13 cellular contexts compared by ENCODE assay signal in the genomic region with DNA sequence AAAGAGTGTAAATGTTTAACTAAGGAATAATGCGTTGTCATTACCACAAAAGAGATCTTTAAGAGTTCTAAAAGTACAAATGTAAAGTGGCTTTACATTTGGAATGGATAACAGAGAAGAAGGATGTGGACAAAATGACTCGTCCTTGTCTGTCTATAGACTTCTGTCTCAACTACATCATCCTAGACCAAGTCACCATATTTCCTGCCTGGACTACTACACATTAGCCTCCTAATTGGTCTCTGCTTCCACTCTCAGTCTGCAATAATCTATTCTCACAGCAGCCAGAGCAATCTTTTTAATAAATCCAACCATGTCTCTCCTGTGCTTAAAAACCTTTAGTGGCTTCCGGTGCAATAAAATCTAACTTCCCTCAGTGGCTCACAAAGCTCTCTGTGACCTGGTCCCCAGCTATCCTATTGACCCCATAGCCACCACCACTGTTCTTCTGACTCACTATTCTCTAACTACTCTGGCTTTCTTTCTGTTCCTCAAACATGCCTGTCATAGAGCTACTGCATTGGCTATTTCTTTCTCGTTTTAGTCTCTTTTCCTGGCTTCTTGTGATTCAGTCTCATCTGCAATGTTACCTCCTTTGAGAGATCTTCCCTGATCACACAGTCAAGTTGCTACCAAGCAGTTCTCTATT.
A peak's percentile ranks its signal among the peaks of the same experiment; 100 is the strongest.
DNase-seq lines count a peak whose midpoint lies in the region; ATAC-seq and TF ChIP-seq lines count a peak whose summit lies in the region.
"Had no signal": no experiment of that assay in that cellular context is flagged by ENCODE, and none has a peak within 500 bp of the region (broad histone marks: within the 10 kb centered on the region; RNA-seq: fewer than 3 reads in every experiment).

No MANE protein-coding gene starts in this region.

- H3K36me3 Mint-ChIP-seq in activated CD4-positive, alpha-beta T cell treated with anti-CD3 and anti-CD28 coated beads, Interleukin-2, amount 10 ng/mL, durations not matched to agents 7 days and 5 days (ENCODE audit: low read depth): no peaks in the 10 kb centered on the region
- no peaks in the 10 kb centered on the region for H3K36me3 Mint-ChIP-seq in activated naive CD8-positive, alpha-beta T cell treated with anti-CD3 and anti-CD28 coated beads, Interleukin-2, amount 50 U/mL, for 24 hours (ENCODE audit: low read depth)
- H3K36me3 Mint-ChIP-seq: memory B cell had no signal

- no peak for TF ChIP-seq CTCF in GM13977 (IDR thresholded peaks at IDR 0.05; ENCODE audit: extremely low read depth, insufficient read depth, missing control alignments)

- peak; percentile 26 for DNase-seq in GM13977 (ENCODE audit: low spot score)
- DNase-seq in GDM1 (lab: John Stamatoyannopoulos, UW): no peak
- DNase-seq in AG08395 (ENCODE audit: low spot score): no peak
- DNase-seq in activated CD4-positive, alpha-beta T cell treated with anti-CD3 and anti-CD28 coated beads, Interleukin-2, amount 10 ng/mL, durations not matched to agents 7 days and 5 days: no peak
- no peak for DNase-seq in activated naive CD8-positive, alpha-beta T cell treated with anti-CD3 and anti-CD28 coated beads, Interleukin-2, amount 50 U/mL, for 24 hours
- DNase-seq: activated CD4-positive, alpha-beta T cell treated with anti-CD3 and anti-CD28 coated beads for 4 hours; activated naive CD4-positive, alpha-beta T cell treated with anti-CD3 and anti-CD28 coated beads, Interleukin-2, amount 50 U/mL, for 16 hours; NCI-H2081 treated with DMSO at 0.1 percent for 48 hours; SHP77 treated with DMSO at 0.1 percent for 48 hours had no signal

- no peaks in the 10 kb centered on the region for H3K27me3 Mint-ChIP-seq in activated CD4-positive, alpha-beta T cell treated with anti-CD3 and anti-CD28 coated beads, Interleukin-2, amount 10 ng/mL, durations not matched to agents 7 days and 5 days
- H3K27me3 Mint-ChIP-seq in activated naive CD8-positive, alpha-beta T cell treated with anti-CD3 and anti-CD28 coated beads, Interleukin-2, amount 50 U/mL, for 24 hours: no peaks in the 10 kb centered on the region
- H3K27me3 Mint-ChIP-seq: memory B cell had no signal

- ATAC-seq in GM19463 (IDR thresholded peaks at IDR 0.05; ENCODE audit: unreplicated experiment) (peak; percentile 84), HG02884 (IDR thresholded peaks at IDR 0.05; ENCODE audit: unreplicated experiment) (peak; percentile 84), HG03575 (IDR thresholded peaks at IDR 0.05; ENCODE audit: extremely low read depth, insufficient number of reproducible peaks, low FRiP score, unreplicated experiment) (peak; percentile 71)
- no peak for ATAC-seq in activated naive CD8-positive, alpha-beta T cell treated with anti-CD3 and anti-CD28 coated beads, Interleukin-2, amount 50 U/mL, for 24 hours

- H3K4me1 Mint-ChIP-seq in activated CD4-positive, alpha-beta T cell treated with anti-CD3 and anti-CD28 coated beads, Interleukin-2, amount 10 ng/mL, durations not matched to agents 7 days and 5 days: no peaks in the 10 kb centered on the region
- H3K4me1 Mint-ChIP-seq in activated naive CD8-positive, alpha-beta T cell treated with anti-CD3 and anti-CD28 coated beads, Interleukin-2, amount 50 U/mL, for 24 hours: no peaks in the 10 kb centered on the region
- H3K4me1 Mint-ChIP-seq: memory B cell had no signal

- H3K4me3 Mint-ChIP-seq in activated CD4-positive, alpha-beta T cell treated with anti-CD3 and anti-CD28 coated beads, Interleukin-2, amount 10 ng/mL, durations not matched to agents 7 days and 5 days: no peak overlapping the region
- H3K4me3 Mint-ChIP-seq in activated naive CD8-positive, alpha-beta T cell treated with anti-CD3 and anti-CD28 coated beads, Interleukin-2, amount 50 U/mL, for 24 hours: no peak overlapping the region
- H3K4me3 Mint-ChIP-seq: memory B cell had no signal

- no peak overlapping the region for H3K27ac Mint-ChIP-seq in activated CD4-positive, alpha-beta T cell treated with anti-CD3 and anti-CD28 coated beads, Interleukin-2, amount 10 ng/mL, durations not matched to agents 7 days and 5 days
- H3K27ac Mint-ChIP-seq in activated naive CD8-positive, alpha-beta T cell treated with anti-CD3 and anti-CD28 coated beads, Interleukin-2, amount 50 U/mL, for 24 hours: no peak overlapping the region
- H3K27ac Mint-ChIP-seq: memory B cell had no signal

- CTCF ChIA-PET in activated CD4-positive, alpha-beta T cell treated with anti-CD3 and anti-CD28 coated beads, Interleukin-2, amount 10 ng/mL, durations not matched to agents 7 days and 5 days (lab: Charles Lee): no interaction called here

- no peaks in the 10 kb centered on the region for H3K9me3 Mint-ChIP-seq in activated CD4-positive, alpha-beta T cell treated with anti-CD3 and anti-CD28 coated beads, Interleukin-2, amount 10 ng/mL, durations not matched to agents 7 days and 5 days
- peaks cover 9% of the 10 kb centered on the region for H3K9me3 Mint-ChIP-seq in activated naive CD8-positive, alpha-beta T cell treated with anti-CD3 and anti-CD28 coated beads, Interleukin-2, amount 50 U/mL, for 24 hours

- POLR2A ChIA-PET in activated CD4-positive, alpha-beta T cell treated with anti-CD3 and anti-CD28 coated beads, Interleukin-2, amount 10 ng/mL, durations not matched to agents 7 days and 5 days (lab: Charles Lee): no interaction called here

- in situ Hi-C loops in GM13977 (cut with MboI; ENCODE audit: low pct_unique_long_range_greater_than_20kb, low sequenced_read_pairs, unreplicated experiment): no loop called here
